ENCODE assay signal across 15 cellular contexts in the genomic region with DNA sequence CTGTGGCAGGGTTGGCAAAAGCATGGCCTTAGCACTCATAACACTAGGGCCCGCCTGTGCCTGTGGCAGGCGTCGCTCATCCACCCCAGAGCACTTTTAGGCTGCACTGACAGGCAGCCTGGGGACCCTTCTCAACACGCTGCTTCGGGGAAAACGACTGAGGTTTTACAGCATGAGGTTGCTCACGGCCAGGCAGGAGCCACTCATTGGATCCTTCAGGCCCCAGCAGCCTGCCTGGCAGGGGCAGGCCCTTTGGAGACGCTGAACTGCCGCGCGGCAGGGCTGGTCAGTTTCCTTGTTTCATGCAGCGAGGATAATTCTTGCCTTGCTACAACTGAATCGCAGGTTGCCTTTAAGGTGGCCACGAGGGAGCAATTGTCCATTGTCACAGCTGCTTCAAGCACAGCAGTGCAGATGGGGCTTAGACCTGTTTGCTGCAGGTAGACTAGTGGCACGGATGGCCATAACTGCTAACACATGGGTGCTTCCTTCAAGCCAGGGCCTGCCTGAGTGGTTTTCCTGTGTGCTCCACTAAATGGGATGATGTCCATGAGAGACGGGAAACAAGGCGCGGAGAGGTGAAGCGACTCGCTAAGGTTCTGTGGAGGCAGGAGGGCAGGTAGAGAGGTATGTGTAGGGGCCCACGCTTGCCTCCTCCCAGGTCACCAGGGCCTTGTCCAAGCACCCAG. TPM values are rescaled to one million over a fixed set of nuclear protein-coding genes. Genes with fewer than 3 reads are reported as not detected.
A peak's percentile ranks its signal among the peaks of the same experiment; 100 is the strongest.
DNase-seq lines count a peak whose midpoint lies in the region; ATAC-seq and TF ChIP-seq lines count a peak whose summit lies in the region.
"Had no signal": no experiment of that assay in that cellular context is flagged by ENCODE, and none has a peak within 500 bp of the region (broad histone marks: within the 10 kb centered on the region; RNA-seq: fewer than 3 reads in every experiment).

No MANE protein-coding gene starts in this region.

- intact Hi-C loops in posterior vena cava (cut with DNase I): no loop called here

- peak overlapping the region; percentile 89 for H3K27ac ChIP-seq in RWPE1

- no peak overlapping the region for H3K4me3 Mint-ChIP-seq in glutamatergic neuron (ENCODE audit: unreplicated experiment)
- H3K4me3 Mint-ChIP-seq: CD4-positive, alpha-beta memory T cell; effector memory CD8-positive, alpha-beta T cell had no signal

- peak overlapping the region; percentile 64 for H3K27ac Mint-ChIP-seq in glutamatergic neuron (ENCODE audit: unreplicated experiment)
- H3K27ac Mint-ChIP-seq: CD4-positive, alpha-beta memory T cell; effector memory CD8-positive, alpha-beta T cell had no signal

- no peaks in the 10 kb centered on the region for H3K27me3 ChIP-seq in H7 (ENCODE audit: control insufficient read depth, insufficient read depth, low read length)

- POLR2A ChIA-PET in RWPE1 (lab: Yijun Ruan, JAX; ENCODE audit: low non-redundant PET): no interaction called here

- H3K4me1 Mint-ChIP-seq in glutamatergic neuron (ENCODE audit: low read depth, unreplicated experiment): peaks cover 19% of the 10 kb centered on the region

- no peaks in the 10 kb centered on the region for H3K36me3 ChIP-seq in H7 (replicated peaks; ENCODE audit: control insufficient read depth, insufficient read depth, low read length)

- CTCF ChIA-PET in RWPE1 (lab: Yijun Ruan, JAX): no interaction called here

- H3K27me3 Mint-ChIP-seq in glutamatergic neuron (ENCODE audit: unreplicated experiment): peaks cover 2% of the 10 kb centered on the region

- TF ChIP-seq CTCF in RWPE1 (conservative IDR thresholded peaks at IDR 0.05; ENCODE audit: low read depth) (no peak), glutamatergic neuron (IDR thresholded peaks at IDR 0.05; ENCODE audit: partially characterized antibody, unreplicated experiment) (no peak)

- DNase-seq in H7 (peak; percentile 30), RWPE1 (ENCODE audit: low spot score) (no peak), glutamatergic neuron (no peak), posterior vena cava (ENCODE audit: low spot score) (peak; percentile 54), islet precursor cell (no peak), ureter (ENCODE audit: low spot score) (no peak)
- DNase-seq in activated T-cell treated with anti-CD3 and anti-CD28 coated beads, Interleukin-2, amount 50 U/mL, for 1 hour: no peak
- DNase-seq: amygdala; CD4-positive, alpha-beta memory T cell; cerebellar nuclear complex; DMS79; effector memory CD8-positive, alpha-beta T cell; NCI-H1436 treated with DMSO at 0.1 percent for 48 hours; NCI-H226 had no signal

- no peaks in the 10 kb centered on the region for H3K36me3 Mint-ChIP-seq in glutamatergic neuron (ENCODE audit: unreplicated experiment)
- H3K36me3 Mint-ChIP-seq: CD4-positive, alpha-beta memory T cell had no signal

- peaks cover 11% of the 10 kb centered on the region for H3K9me3 Mint-ChIP-seq in glutamatergic neuron (ENCODE audit: unreplicated experiment)
- H3K9me3 Mint-ChIP-seq: CD4-positive, alpha-beta memory T cell; effector memory CD8-positive, alpha-beta T cell had no signal

- no peak for ATAC-seq in GM19351 (IDR thresholded peaks at IDR 0.05; ENCODE audit: unreplicated experiment)
- ATAC-seq: effector memory CD8-positive, alpha-beta T cell had no signal

- H3K4me3 ChIP-seq in H7 (ENCODE audit: insufficient read depth, low read depth, low read length): no peak overlapping the region

RNA-seq across cellular contexts. Expression of a gene that starts 49.9 kb away (rescaled TPM):
- 76.3 and 102 TPM in 2 replicates for total RNA-seq in H7 (2014; rRNA removed; shearing (Covaris generic))
- total RNA-seq in glutamatergic neuron (ENCODE audit: unreplicated experiment) (173 TPM), posterior vena cava (10 to 100 TPM; 16.9 to 22.4 TPM), ureter (56.0 TPM)

Comparison
In these comparisons a context has a peak if more than half of its experiments do, and no peak if none do; other contexts are left out.
1. DNase-seq: peak in H7 (single experiment) and posterior vena cava (single experiment); none in RWPE1 (single experiment), glutamatergic neuron (single experiment), islet precursor cell (single experiment), activated T-cell treated with anti-CD3 and anti-CD28 coated beads, Interleukin-2, amount 50 U/mL, for 1 hour (single experiment) and ureter (single experiment).